34 cellular contexts compared by ENCODE assay signal in the genomic region with DNA sequence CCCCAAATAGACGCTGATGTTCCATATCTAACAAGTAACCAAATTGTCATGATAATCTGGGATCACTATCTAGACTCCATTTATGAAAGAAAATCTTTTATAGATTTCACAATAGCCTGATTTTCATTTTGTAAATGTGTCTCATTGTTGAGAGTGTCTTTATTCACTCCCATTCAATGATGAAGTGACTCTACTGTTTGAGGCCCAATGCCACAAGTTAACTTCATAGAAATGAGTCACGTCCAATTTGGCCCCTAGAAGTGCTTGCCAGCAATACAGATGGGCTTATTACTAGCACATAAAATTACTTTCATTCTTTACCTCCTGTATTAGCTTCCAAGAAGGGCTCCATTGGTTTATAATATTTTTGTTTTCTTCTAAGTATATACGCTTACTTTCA. TPM values are rescaled to one million over a fixed set of nuclear protein-coding genes. Genes with fewer than 3 reads are reported as not detected.
DNase-seq lines count a peak whose midpoint lies in the region; ATAC-seq and TF ChIP-seq lines count a peak whose summit lies in the region.
"Had no signal": no experiment of that assay in that cellular context is flagged by ENCODE, and none has a peak within 500 bp of the region (broad histone marks: within the 10 kb centered on the region; RNA-seq: fewer than 3 reads in every experiment).

No MANE protein-coding gene starts in this region.

- no peaks in the 10 kb centered on the region for H3K36me3 ChIP-seq in smooth muscle cell (ENCODE audit: low read depth)
- H3K36me3 ChIP-seq: ascending aorta, BE2C, suprapubic skin had no signal

- no peak overlapping the region for H3K4me3 ChIP-seq in fibroblast of the aortic adventitia (ENCODE audit: low read depth, low read length)
- H3K4me3 ChIP-seq in smooth muscle cell = no peak overlapping the region
- H3K4me3 ChIP-seq: ascending aorta, GM23338, psoas muscle, SK-N-MC, suprapubic skin had no signal

- no peaks in the 10 kb centered on the region for H3K27me3 ChIP-seq in smooth muscle cell (ENCODE audit: low read depth)
- H3K27me3 ChIP-seq: ascending aorta, BE2C, foreskin keratinocyte, suprapubic skin had no signal

- no peak overlapping the region for H2AFZ ChIP-seq in smooth muscle cell (ENCODE audit: low read depth)
- H2AFZ ChIP-seq: GM23338 had no signal

- H3K79me2 ChIP-seq in smooth muscle cell (ENCODE audit: low read depth) = no peaks in the 10 kb centered on the region

- H3K9me3 Mint-ChIP-seq in stimulated activated effector memory CD8-positive, alpha-beta T cell treated with anti-CD3 and anti-CD28 coated beads, Interleukin-12 subunit alpha, Interleukin-12 subunit beta, amount 100 ng/mL, for 72 hours = peaks cover 11% of the 10 kb centered on the region
- H3K9me3 Mint-ChIP-seq in mesothelial cell of epicardium = peaks cover 8% of the 10 kb centered on the region
- H3K9me3 Mint-ChIP-seq: HFFc6 had no signal

- whole genome bisulfite sequencing in smooth muscle cell (ENCODE audit: low lambda C conversion rate) = 94% methylated on average over 3 of the region's 3 CpGs

- no peaks in the 10 kb centered on the region for H4K20me1 ChIP-seq in smooth muscle cell (ENCODE audit: low read depth)

- H3K4me2 ChIP-seq in smooth muscle cell = no peak overlapping the region
- H3K4me2 ChIP-seq: GM23338 had no signal

- DNase-seq in Daoy (ENCODE audit: low read depth) = peak; percentile 50
- peak; percentile 72 for DNase-seq in RPMI7951 (ENCODE audit: low read depth)
- peak; percentile 37 for DNase-seq in fibroblast of the aortic adventitia (ENCODE audit: low read depth)
- DNase-seq in stimulated activated effector memory CD8-positive, alpha-beta T cell treated with anti-CD3 and anti-CD28 coated beads, Interleukin-12 subunit alpha, Interleukin-12 subunit beta, amount 100 ng/mL, for 72 hours (ENCODE audit: low spot score in 2 of 2) = no peak
- no peak for DNase-seq in mesothelial cell of epicardium (ENCODE audit: low spot score in 2 of 2, unreplicated experiment in 2 of 2)
- DNase-seq in smooth muscle cell (lab: John Stamatoyannopoulos, UW; ENCODE audit: unreplicated experiment) = no peak
- DNase-seq: activated B cell treated with CpG ODN at 0.5 μM for 24 hours; activated gamma-delta T cell; activated naive CD8-positive, alpha-beta T cell treated with anti-CD3 and anti-CD28 coated beads for 36 hours; activated T-cell treated with anti-CD3 and anti-CD28 coated beads, Interleukin-2, amount 50 U/mL, for 4 hours; BE2C; caudate nucleus; CD8-positive, alpha-beta memory T cell; cortex of kidney; effector memory CD8-positive, alpha-beta T cell; foreskin keratinocyte; HFFc6; KG1; kidney; MM.1S; naive thymus-derived CD8-positive, alpha-beta T cell; NCI-H1417 treated with DMSO at 0.1 percent for 48 hours; NCI-H2029 treated with DMSO at 0.1 percent for 48 hours; NCI-H526; occipital lobe; OCI-M1; psoas muscle had no signal

- H3K4me3 Mint-ChIP-seq in stimulated activated effector memory CD8-positive, alpha-beta T cell treated with anti-CD3 and anti-CD28 coated beads, Interleukin-12 subunit alpha, Interleukin-12 subunit beta, amount 100 ng/mL, for 72 hours = no peak overlapping the region
- H3K4me3 Mint-ChIP-seq in mesothelial cell of epicardium = no peak overlapping the region
- H3K4me3 Mint-ChIP-seq: activated B cell treated with CpG ODN at 0.5 μM for 24 hours; activated naive CD8-positive, alpha-beta T cell treated with anti-CD3 and anti-CD28 coated beads for 36 hours; activated T-cell treated with anti-CD3 and anti-CD28 coated beads, Interleukin-2, amount 50 U/mL, for 4 hours; CD8-positive, alpha-beta memory T cell; effector memory CD8-positive, alpha-beta T cell; GM23338; HFFc6; naive thymus-derived CD8-positive, alpha-beta T cell; stimulated activated memory B cell treated with anti-CD40 and anti-IgM and Interleukin-4, amounts not matched to agents 10 μg/mL and 1 μg/mL and 100 μg/mL, for 72 hours had no signal

- H3K9me3 ChIP-seq in smooth muscle cell (replicated peaks; ENCODE audit: low read depth) = peaks cover 5% of the 10 kb centered on the region
- H3K9me3 ChIP-seq: ascending aorta, BE2C, psoas muscle, suprapubic skin had no signal

- no peaks in the 10 kb centered on the region for H3K36me3 Mint-ChIP-seq in stimulated activated effector memory CD8-positive, alpha-beta T cell treated with anti-CD3 and anti-CD28 coated beads, Interleukin-12 subunit alpha, Interleukin-12 subunit beta, amount 100 ng/mL, for 72 hours
- H3K36me3 Mint-ChIP-seq in mesothelial cell of epicardium = no peaks in the 10 kb centered on the region

- H3K9ac ChIP-seq in smooth muscle cell (ENCODE audit: low read depth) = no peak overlapping the region

- ATAC-seq in stimulated activated effector memory CD8-positive, alpha-beta T cell treated with anti-CD3 and anti-CD28 coated beads, Interleukin-12 subunit alpha, Interleukin-12 subunit beta, amount 100 ng/mL, for 72 hours = peak; percentile 41
- no peak for ATAC-seq in GM18861 (IDR thresholded peaks at IDR 0.05; ENCODE audit: unreplicated experiment)
- ATAC-seq: activated T-cell treated with anti-CD3 and anti-CD28 coated beads, Interleukin-2, amount 50 U/mL, for 4 hours; effector memory CD8-positive, alpha-beta T cell; foreskin keratinocyte; GM23338; naive thymus-derived CD8-positive, alpha-beta T cell; psoas muscle; stimulated activated memory B cell treated with anti-CD40 and anti-IgM and Interleukin-4, amounts not matched to agents 10 μg/mL and 1 μg/mL and 100 μg/mL, for 72 hours had no signal

- no peak overlapping the region for H3K27ac ChIP-seq in smooth muscle cell (ENCODE audit: low read depth)
- H3K27ac ChIP-seq: ascending aorta, foreskin keratinocyte, psoas muscle, SK-N-MC, suprapubic skin had no signal

- no peaks in the 10 kb centered on the region for H3F3A ChIP-seq in smooth muscle cell (ENCODE audit: low read depth)

- H3K27ac Mint-ChIP-seq in stimulated activated effector memory CD8-positive, alpha-beta T cell treated with anti-CD3 and anti-CD28 coated beads, Interleukin-12 subunit alpha, Interleukin-12 subunit beta, amount 100 ng/mL, for 72 hours = no peak overlapping the region
- no peak overlapping the region for H3K27ac Mint-ChIP-seq in mesothelial cell of epicardium
- H3K27ac Mint-ChIP-seq: activated B cell treated with CpG ODN at 0.5 μM for 24 hours; activated naive CD8-positive, alpha-beta T cell treated with anti-CD3 and anti-CD28 coated beads for 36 hours; CD8-positive, alpha-beta memory T cell; effector memory CD8-positive, alpha-beta T cell; GM23338; HFFc6; naive thymus-derived CD8-positive, alpha-beta T cell; stimulated activated memory B cell treated with anti-CD40 and anti-IgM and Interleukin-4, amounts not matched to agents 10 μg/mL and 1 μg/mL and 100 μg/mL, for 72 hours had no signal

- no peaks in the 10 kb centered on the region for H3K27me3 Mint-ChIP-seq in mesothelial cell of epicardium (ENCODE audit: low read depth)
- H3K27me3 Mint-ChIP-seq: stimulated activated memory B cell treated with anti-CD40 and anti-IgM and Interleukin-4, amounts not matched to agents 10 μg/mL and 1 μg/mL and 100 μg/mL, for 72 hours had no signal

- H3K4me1 ChIP-seq in smooth muscle cell (ENCODE audit: low read depth) = no peaks in the 10 kb centered on the region
- H3K4me1 ChIP-seq: ascending aorta, BE2C, foreskin keratinocyte, psoas muscle, suprapubic skin had no signal

- TF ChIP-seq CTCF in fibroblast of the aortic adventitia (IDR thresholded peaks at IDR 0.05; ENCODE audit: insufficient read depth, low read length) (no peak), mesothelial cell of epicardium (IDR thresholded peaks at IDR 0.05; ENCODE audit: unreplicated experiment) (no peak), smooth muscle cell (IDR thresholded peaks at IDR 0.05; ENCODE audit: borderline replicate concordance, insufficient read depth, poor library complexity, severe bottlenecking) (no peak)

- peaks cover 14% of the 10 kb centered on the region for H3K4me1 Mint-ChIP-seq in stimulated activated effector memory CD8-positive, alpha-beta T cell treated with anti-CD3 and anti-CD28 coated beads, Interleukin-12 subunit alpha, Interleukin-12 subunit beta, amount 100 ng/mL, for 72 hours
- peaks cover 3% of the 10 kb centered on the region for H3K4me1 Mint-ChIP-seq in mesothelial cell of epicardium
- H3K4me1 Mint-ChIP-seq: GM23338 had no signal

RNA-seq across cellular contexts. Expression of gene IPCEF1, which starts 6.3 kb away (rescaled TPM):
- 1.5 TPM in 1 of 2 replicates, not detected in the other for total RNA-seq in Daoy (2014; rRNA removed; shearing (Covaris generic))
- total RNA-seq in RPMI7951 (2014; rRNA removed; shearing (Covaris generic)) = under 0.01 and 0.59 TPM in 2 replicates
- 0.54 and 1.3 TPM in 2 replicates for total RNA-seq in fibroblast of the aortic adventitia (ENCODE audit: low replicate concordance)
- total RNA-seq in mesothelial cell of epicardium = 0.76 to 1.5 TPM (median 1.0 TPM) in 3 replicates
- total RNA-seq in smooth muscle cell = 0.04 TPM in 1 of 2 replicates, not detected in the other
- polyA plus RNA-seq in smooth muscle cell = not detected in 2 replicates
- total RNA-seq: ascending aorta, foreskin keratinocyte, G401 had no signal
- polyA plus RNA-seq: foreskin keratinocyte had no signal

Comparison
In these comparisons a context has a peak if more than half of its experiments do, and no peak if none do; other contexts are left out.
1. DNase-seq: peak in Daoy (single experiment), RPMI7951 (single experiment) and fibroblast of the aortic adventitia (single experiment); none in stimulated activated effector memory CD8-positive, alpha-beta T cell treated with anti-CD3 and anti-CD28 coated beads, Interleukin-12 subunit alpha, Interleukin-12 subunit beta, amount 100 ng/mL, for 72 hours (0 of 2), mesothelial cell of epicardium (0 of 2) and smooth muscle cell (single experiment).